26 cellular contexts compared by ENCODE assay signal in genomic region chr11:134646561-134646960, GRCh38.
"Had no signal": no experiment of that assay in that cellular context is flagged by ENCODE, and none has a peak within 500 bp of the region (broad histone marks: within the 10 kb centered on the region; RNA-seq: fewer than 3 reads in every experiment).

No MANE protein-coding gene starts in this region.

- ATAC-seq: activated CD8-positive, alpha-beta T cell treated with anti-CD3 and anti-CD28 coated beads, Interleukin-2, amount 10 ng/mL, durations not matched to agents 7 days and 5 days; PC-3; Right ventricle myocardium inferior had no signal

- H3K9me3 Mint-ChIP-seq: activated naive CD4-positive, alpha-beta T cell treated with anti-CD3 and anti-CD28 coated beads, Interleukin-2, amount 10 ng/mL, durations not matched to agents 7 days and 5 days; activated naive CD8-positive, alpha-beta T cell treated with anti-CD3 and anti-CD28 coated beads, Interleukin-2, amount 50 U/mL, for 24 hours; activated T-cell treated with anti-CD3 and anti-CD28 coated beads, Interleukin-2, amount 50 U/mL, for 24 hours; activated T-helper 2 cell treated with anti-CD3 and anti-CD28 coated beads, Interferon-gamma antibody, Interleukin-2, Interleukin-4, amounts not matched to agents 10 μg/mL and 5 μg/mL and 100 μg/mL, durations not matched to agents 14 hours and 24 hours and 36 hours; brain had no signal

- H3K36me3 Mint-ChIP-seq: activated naive CD4-positive, alpha-beta T cell treated with anti-CD3 and anti-CD28 coated beads, Interleukin-2, amount 10 ng/mL, durations not matched to agents 7 days and 5 days; activated naive CD8-positive, alpha-beta T cell; brain had no signal

- H3K4me3 Mint-ChIP-seq: activated CD8-positive, alpha-beta T cell treated with anti-CD3 and anti-CD28 coated beads, Interleukin-2, amount 10 ng/mL, durations not matched to agents 7 days and 5 days; activated naive CD4-positive, alpha-beta T cell treated with anti-CD3 and anti-CD28 coated beads, Interleukin-2, amount 10 ng/mL, durations not matched to agents 7 days and 5 days; activated naive CD8-positive, alpha-beta T cell; activated naive CD8-positive, alpha-beta T cell treated with anti-CD3 and anti-CD28 coated beads, Interleukin-2, amount 50 U/mL, for 24 hours; activated T-cell treated with anti-CD3 and anti-CD28 coated beads, Interleukin-2, amount 50 U/mL, for 24 hours had no signal

- H3K4me2 ChIP-seq: KMS-11 had no signal

- H3K9ac ChIP-seq: KMS-11 had no signal

- H3K27ac Mint-ChIP-seq: activated CD8-positive, alpha-beta T cell treated with anti-CD3 and anti-CD28 coated beads, Interleukin-2, amount 10 ng/mL, durations not matched to agents 7 days and 5 days; activated naive CD4-positive, alpha-beta T cell treated with anti-CD3 and anti-CD28 coated beads, Interleukin-2, amount 10 ng/mL, durations not matched to agents 7 days and 5 days; activated naive CD8-positive, alpha-beta T cell; activated naive CD8-positive, alpha-beta T cell treated with anti-CD3 and anti-CD28 coated beads, Interleukin-2, amount 50 U/mL, for 24 hours; activated T-cell treated with anti-CD3 and anti-CD28 coated beads, Interleukin-2, amount 50 U/mL, for 24 hours; activated T-helper 2 cell treated with anti-CD3 and anti-CD28 coated beads, Interferon-gamma antibody, Interleukin-2, Interleukin-4, amounts not matched to agents 10 μg/mL and 5 μg/mL and 100 μg/mL, durations not matched to agents 14 hours and 24 hours and 36 hours had no signal

- H3K27me3 Mint-ChIP-seq: activated naive CD8-positive, alpha-beta T cell had no signal

- H3K27ac ChIP-seq: KMS-11, RWPE1, WERI-Rb-1 had no signal

- DNase-seq: activated CD4-positive, alpha-beta T cell treated with anti-CD3 and anti-CD28 coated beads for 1 hour; activated CD4-positive, alpha-beta T cell treated with anti-CD3 and anti-CD28 coated beads for 48 hours; activated CD4-positive, alpha-beta T cell treated with anti-CD3 and anti-CD28 coated beads, Interleukin-2, amount 50 U/mL, for 4 hours; activated CD4-positive, CD25-positive, alpha-beta regulatory T cell; activated CD8-positive, alpha-beta T cell treated with anti-CD3 and anti-CD28 coated beads, Interleukin-2, amount 10 ng/mL, durations not matched to agents 7 days and 5 days; activated naive CD4-positive, alpha-beta T cell treated with anti-CD3 and anti-CD28 coated beads, Interleukin-2, amount 10 ng/mL, durations not matched to agents 7 days and 5 days; activated naive CD8-positive, alpha-beta T cell treated with anti-CD3 and anti-CD28 coated beads, Interleukin-2, amount 50 U/mL, for 24 hours; activated T-cell treated with anti-CD3 and anti-CD28 coated beads, Interleukin-2, amount 50 U/mL, for 24 hours; NCI-H1105; NCI-H1417 treated with DMSO at 0.1 percent for 48 hours; NCI-H1930; NCI-H2081 treated with DMSO at 0.1 percent for 48 hours; NCI-H345; NCI-H524 treated with DMSO at 0.1 percent for 48 hours; PC-3; SW 1271; T-helper 1 cell; T-helper 2 cell; T-helper 9 cell; WERI-Rb-1 had no signal

- H3K36me3 ChIP-seq: WERI-Rb-1 had no signal

- H3K4me1 Mint-ChIP-seq: activated naive CD4-positive, alpha-beta T cell treated with anti-CD3 and anti-CD28 coated beads, Interleukin-2, amount 10 ng/mL, durations not matched to agents 7 days and 5 days; activated naive CD8-positive, alpha-beta T cell treated with anti-CD3 and anti-CD28 coated beads, Interleukin-2, amount 50 U/mL, for 24 hours had no signal
